ENCODE assay signal across 21 cellular contexts in genomic region chr17:80217703-80218362, GRCh38. TPM values are rescaled to one million over a fixed set of nuclear protein-coding genes. Genes with fewer than 3 reads are reported as not detected.
DNase-seq lines count a peak whose midpoint lies in the region; ATAC-seq and TF ChIP-seq lines count a peak whose summit lies in the region.
"Had no signal": no experiment of that assay in that cellular context is flagged by ENCODE, and none has a peak within 500 bp of the region (broad histone marks: within the 10 kb centered on the region; RNA-seq: fewer than 3 reads in every experiment).

No MANE protein-coding gene starts in this region.

- H3K4me3 Mint-ChIP-seq in T-cell (peak overlapping the region in 2 of 3 donors; percentile 13 to 70), endothelial cell (ENCODE audit: unreplicated experiment) (peak overlapping the region; percentile 80), type B pancreatic cell (peak overlapping the region; percentile 34)

- 88 to 94% methylated on average over 13 of the region's 13 CpGs for WGBS in sigmoid colon, 2 donors

- H3K27me3 Mint-ChIP-seq in T-cell (no peaks in the 10 kb centered on the region), endothelial cell (ENCODE audit: unreplicated experiment) (peaks cover 5% of the 10 kb centered on the region), type B pancreatic cell (no peaks in the 10 kb centered on the region)
- H3K27me3 Mint-ChIP-seq: stimulated activated memory B cell treated with anti-CD40 and anti-IgM and Interleukin-4, amounts not matched to agents 10 μg/mL and 1 μg/mL and 100 μg/mL, for 72 hours had no signal

- TF ChIP-seq POLR2A in sigmoid colon (IDR thresholded peaks at IDR 0.05) = no peak

- no peaks in the 10 kb centered on the region for H3K27me3 ChIP-seq in sigmoid colon
- H3K27me3 ChIP-seq: esophagus muscularis mucosa, gastroesophageal sphincter had no signal

- POLR2A ChIA-PET in T-cell (lab: Charles Lee) = interaction anchor here in 1 of 2 donors (0.5 kb wide), 1 partner anchor 512 kb away, joined by 3 read pairs; no protein-coding TSS in a partner anchor

- no peaks in the 10 kb centered on the region for H3K9me3 ChIP-seq in sigmoid colon
- H3K9me3 ChIP-seq: Caco-2, esophagus muscularis mucosa, gastroesophageal sphincter had no signal

- ATAC-seq in left ventricle myocardium superior = no peak
- no peak for ATAC-seq in left cardiac atrium
- no peak for ATAC-seq in T-cell (replicated peaks in 1 of 4)
- ATAC-seq: activated T-cell treated with anti-CD3 and anti-CD28 coated beads, Interleukin-2, amount 50 U/mL, for 72 hours; gastroesophageal sphincter; stimulated activated memory B cell treated with anti-CD40 and anti-IgM and Interleukin-4, amounts not matched to agents 10 μg/mL and 1 μg/mL and 100 μg/mL, for 72 hours; WTC11 had no signal

- DNase-seq in left ventricle myocardium superior = peak; percentile 15
- no peak for DNase-seq in left cardiac atrium
- DNase-seq in T-cell = no peak
- DNase-seq in endothelial cell (ENCODE audit: low spot score) = no peak
- DNase-seq in type B pancreatic cell (ENCODE audit: extremely low spot score, unreplicated experiment) = no peak
- DNase-seq in NCI-H345 (lab: John Stamatoyannopoulos, UW) = no peak
- DNase-seq in effector CD4-positive, alpha-beta T cell = no peak
- DNase-seq in sigmoid colon = no peak
- DNase-seq: activated T-cell treated with anti-CD3 and anti-CD28 coated beads, Interleukin-2, amount 50 U/mL, for 72 hours; Caco-2; caudate nucleus; NCI-H2171 treated with DMSO at 0.1 percent for 48 hours; NCI-H69; SIG-M5 had no signal

- no peak for TF ChIP-seq CTCF in endothelial cell (IDR thresholded peaks at IDR 0.05; ENCODE audit: unreplicated experiment)
- no peak for TF ChIP-seq CTCF in type B pancreatic cell (conservative IDR thresholded peaks at IDR 0.05)
- no peak for TF ChIP-seq CTCF in sigmoid colon (IDR thresholded peaks at IDR 0.05)

- intact Hi-C loops in left ventricle myocardium superior (cut with micrococcal nuclease) (no loop called here), left cardiac atrium (cut with DNase I) (no loop called here), sigmoid colon (cut with DNase I) (no loop called here)

- H3K36me3 ChIP-seq in sigmoid colon = peaks cover 0 to 44% (median 8%) of the 10 kb centered on the region in 4 donors

- CTCF ChIA-PET in T-cell (lab: Charles Lee) = no interaction called here

- TF ChIP-seq EP300 in sigmoid colon (IDR thresholded peaks at IDR 0.05) = no peak

- H3K36me3 Mint-ChIP-seq in T-cell = peaks cover 18% of the 10 kb centered on the region
- H3K36me3 Mint-ChIP-seq in endothelial cell (ENCODE audit: low read depth, unreplicated experiment) = peaks cover 17% of the 10 kb centered on the region
- peaks cover 9% of the 10 kb centered on the region for H3K36me3 Mint-ChIP-seq in type B pancreatic cell

- H3K4me1 ChIP-seq in sigmoid colon = peaks cover 0 to 26% (median 21%) of the 10 kb centered on the region in 4 donors

- no peaks in the 10 kb centered on the region for H3K9me3 Mint-ChIP-seq in T-cell
- no peaks in the 10 kb centered on the region for H3K9me3 Mint-ChIP-seq in endothelial cell (ENCODE audit: unreplicated experiment)
- H3K9me3 Mint-ChIP-seq in type B pancreatic cell = no peaks in the 10 kb centered on the region
- H3K9me3 Mint-ChIP-seq: activated T-cell treated with anti-CD3 and anti-CD28 coated beads, Interleukin-2, amount 50 U/mL, for 72 hours; stimulated activated memory B cell treated with anti-CD40 and anti-IgM and Interleukin-4, amounts not matched to agents 10 μg/mL and 1 μg/mL and 100 μg/mL, for 72 hours; WTC11 had no signal

- H3K4me3 ChIP-seq in sigmoid colon = no peak overlapping the region
- H3K4me3 ChIP-seq: esophagus muscularis mucosa, gastroesophageal sphincter had no signal

- H3K27ac Mint-ChIP-seq in T-cell (peak overlapping the region; percentile 66 to 94), endothelial cell (ENCODE audit: unreplicated experiment) (peak overlapping the region; percentile 37), type B pancreatic cell (no peak overlapping the region)
- H3K27ac Mint-ChIP-seq: WTC11 had no signal

- H3K4me1 Mint-ChIP-seq in T-cell (peaks cover 29 to 44% (median 43%) of the 10 kb centered on the region in 3 donors), endothelial cell (ENCODE audit: unreplicated experiment) (peaks cover 15% of the 10 kb centered on the region), type B pancreatic cell (ENCODE audit: unreplicated experiment) (peaks cover 12% of the 10 kb centered on the region)

- no peak overlapping the region for H3K27ac ChIP-seq in sigmoid colon
- H3K27ac ChIP-seq: gastroesophageal sphincter had no signal

RNA-seq across cellular contexts. Expression of gene SGSH, which starts 2.3 kb away (rescaled TPM):
- total RNA-seq in left ventricle myocardium superior (11.4 TPM), left cardiac atrium (10 to 100 TPM; 18.0 to 23.0 TPM), T-cell (100 to 1,000 TPM; 133 to 197 (median 155) TPM), endothelial cell (ENCODE audit: unreplicated experiment) (76.0 TPM), type B pancreatic cell (ENCODE audit: low replicate concordance) (40.5 and 45.4 TPM in 2 replicates), sigmoid colon (10 to 100 TPM; 11.4 to 31.6 (median 12.9) TPM)
- polyA plus RNA-seq in sigmoid colon = 10 to 100 TPM in 1 of 3 donors, 1 to 10 TPM in 2; 3.6 to 37.0 (median 6.7) TPM

RNA-seq across cellular contexts. Expression of gene SLC26A11, which starts 2.4 kb away (rescaled TPM):
- total RNA-seq in left ventricle myocardium superior (10.6 TPM), left cardiac atrium (1 to 10 TPM; 6.4 to 6.6 TPM), T-cell (100 to 1,000 TPM in 3 of 5 donors, 10 to 100 TPM in 2; 45.9 to 123 (median 112) TPM), endothelial cell (ENCODE audit: unreplicated experiment) (50.1 TPM), type B pancreatic cell (ENCODE audit: low replicate concordance) (23.6 and 26.4 TPM in 2 replicates), sigmoid colon (10 to 100 TPM in 3 of 4 donors, 1 to 10 TPM in 1; 6.8 to 14.5 (median 11.5) TPM)
- polyA plus RNA-seq in sigmoid colon = 1 to 10 TPM; 2.3 to 9.3 (median 3.0) TPM

RNA-seq across cellular contexts. Expression of gene RNF213, which starts 42.8 kb away (rescaled TPM):
- 25.7 TPM for total RNA-seq in left ventricle myocardium superior
- 10 to 100 TPM; 43.4 to 48.4 TPM for total RNA-seq in left cardiac atrium
- total RNA-seq in T-cell = 100 to 1,000 TPM; 433 to 628 (median 590) TPM
- 110 TPM for total RNA-seq in endothelial cell (ENCODE audit: unreplicated experiment)
- 47.3 and 57.0 TPM in 2 replicates for total RNA-seq in type B pancreatic cell (ENCODE audit: low replicate concordance)
- 100 to 1,000 TPM in 1 of 4 donors, 10 to 100 TPM in 3; 48.2 to 109 (median 52.7) TPM for total RNA-seq in sigmoid colon
- polyA plus RNA-seq in sigmoid colon = 100 to 1,000 TPM in 1 of 3 donors, 10 to 100 TPM in 1, 1 to 10 TPM in 1; 7.8 to 138 (median 14.6) TPM

RNA-seq across cellular contexts. Expression of gene CARD14, which starts 48.0 kb away (rescaled TPM):
- total RNA-seq in left ventricle myocardium superior (not detected), left cardiac atrium (not detected), T-cell (under 1 TPM in 2 of 5 donors, not detected in 3; 0.06 to 0.10 TPM), endothelial cell (ENCODE audit: unreplicated experiment) (0.64 TPM), type B pancreatic cell (ENCODE audit: low replicate concordance) (1.9 and 6.7 TPM in 2 replicates), sigmoid colon (not detected)
- polyA plus RNA-seq in sigmoid colon = 1 to 10 TPM in 2 of 3 donors, under 1 TPM in 1; 0.23 to 1.8 (median 1.5) TPM
- total RNA-seq: OCI-LY7; T-helper 2 cell treated with Interferon-gamma antibody and Interleukin-4, amounts not matched to agents 100 ng/mL and 5 ng/mL, for 36 hours had no signal
- polyA plus RNA-seq: AG04450 had no signal
